8 cellular contexts compared by ENCODE assay signal in the genomic region with DNA sequence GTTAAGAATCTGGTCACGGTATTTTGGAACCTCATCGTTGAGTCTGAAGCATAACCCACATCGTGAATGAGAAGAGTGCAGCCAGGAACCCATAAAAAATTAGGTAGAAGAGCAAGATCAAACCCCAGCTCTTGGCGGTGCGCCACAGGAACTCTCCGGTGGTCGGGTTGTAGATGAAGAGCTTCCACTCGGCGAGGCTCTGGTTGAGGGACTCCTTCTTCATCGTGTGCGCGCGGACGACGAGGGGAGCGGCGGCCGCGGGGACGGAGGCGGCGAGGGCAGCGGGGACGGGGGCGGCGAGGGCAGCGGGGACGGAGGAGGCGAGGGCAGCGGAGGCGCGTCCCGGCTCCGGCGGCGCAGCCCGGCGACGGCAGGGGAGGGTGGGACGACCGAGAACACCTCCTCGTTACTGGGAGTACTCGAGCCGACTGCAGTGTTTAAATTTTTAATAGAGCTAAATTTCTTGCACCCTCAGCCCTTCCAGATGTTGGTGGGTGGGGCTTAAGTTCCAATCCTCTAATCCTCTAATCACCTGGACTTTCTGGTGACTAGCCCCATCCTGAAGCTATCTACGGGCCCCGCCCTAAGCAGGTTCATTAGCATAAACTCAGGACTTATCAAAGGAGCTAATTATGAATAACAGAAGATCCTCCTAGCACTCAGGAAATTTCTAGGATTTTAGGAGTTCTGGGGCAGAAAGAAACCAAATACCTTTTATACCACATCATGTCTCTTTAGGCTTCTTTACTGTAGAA. TPM values are rescaled to one million over a fixed set of nuclear protein-coding genes. Genes with fewer than 3 reads are reported as not detected.
DNase-seq lines count a peak whose midpoint lies in the region; ATAC-seq and TF ChIP-seq lines count a peak whose summit lies in the region.

No MANE protein-coding gene starts in this region.

- H3K9me3 Mint-ChIP-seq in activated CD8-positive, alpha-beta memory T cell treated with anti-CD3 and anti-CD28 coated beads, Interleukin-2, amount 10 ng/mL, durations not matched to agents 7 days and 5 days (ENCODE audit: low read depth), result no peaks in the 10 kb centered on the region

- WGBS in prostate gland, result 3% methylated on average over 45 of the region's 46 CpGs

- no peaks in the 10 kb centered on the region for H3K9me3 ChIP-seq in prostate gland

- peak; percentile 36 to 51 for ATAC-seq in activated CD4-positive, CD25-positive, alpha-beta regulatory T cell treated with anti-CD3 and anti-CD28 coated beads, Interleukin-2, amount 50 U/mL, for 24 hours
- peak; percentile 82 for ATAC-seq in activated CD8-positive, alpha-beta memory T cell treated with anti-CD3 and anti-CD28 coated beads, Interleukin-2, amount 10 ng/mL, durations not matched to agents 7 days and 5 days
- ATAC-seq in GM21526 (IDR thresholded peaks at IDR 0.05; ENCODE audit: low FRiP score, unreplicated experiment) (no peak), HG02642 (IDR thresholded peaks at IDR 0.05; ENCODE audit: poor library complexity, unreplicated experiment) (no peak)

- no peak for TF ChIP-seq CTCF in fibroblast of pulmonary artery (IDR thresholded peaks at IDR 0.05; ENCODE audit: low read length, missing control alignments)
- no peak for TF ChIP-seq CTCF in prostate gland (IDR thresholded peaks at IDR 0.05)

- intact Hi-C loops in prostate gland (cut with DNase I), result no loop called here

- peaks cover 7% of the 10 kb centered on the region for H3K4me1 Mint-ChIP-seq in activated CD8-positive, alpha-beta memory T cell treated with anti-CD3 and anti-CD28 coated beads, Interleukin-2, amount 10 ng/mL, durations not matched to agents 7 days and 5 days

- TF ChIP-seq POLR2A in prostate gland (IDR thresholded peaks at IDR 0.05), result no peak

- CTCF ChIA-PET in activated CD8-positive, alpha-beta memory T cell treated with anti-CD3 and anti-CD28 coated beads, Interleukin-2, amount 10 ng/mL, durations not matched to agents 7 days and 5 days (lab: Charles Lee), result interaction anchor here (0.5 to 0.8 kb wide), 2 partner anchors 28 to 250 kb away, joined by 3 read pairs; no protein-coding TSS in a partner anchor

- H3K27ac ChIP-seq in prostate gland, result no peak overlapping the region

- no peak overlapping the region for H3K27ac Mint-ChIP-seq in activated CD8-positive, alpha-beta memory T cell treated with anti-CD3 and anti-CD28 coated beads, Interleukin-2, amount 10 ng/mL, durations not matched to agents 7 days and 5 days

- H3K36me3 Mint-ChIP-seq in activated CD8-positive, alpha-beta memory T cell treated with anti-CD3 and anti-CD28 coated beads, Interleukin-2, amount 10 ng/mL, durations not matched to agents 7 days and 5 days, result no peaks in the 10 kb centered on the region

- peak overlapping the region; percentile 34 for H3K4me3 ChIP-seq in fibroblast of pulmonary artery (replicated peaks; ENCODE audit: low read depth, low read length)
- H3K4me3 ChIP-seq in prostate gland, result peak overlapping the region; percentile 7 to 29

- peaks cover 40% of the 10 kb centered on the region for H3K27me3 Mint-ChIP-seq in activated CD8-positive, alpha-beta memory T cell treated with anti-CD3 and anti-CD28 coated beads, Interleukin-2, amount 10 ng/mL, durations not matched to agents 7 days and 5 days

- no peaks in the 10 kb centered on the region for H3K27me3 ChIP-seq in prostate gland (replicated peaks; ENCODE audit: insufficient read depth)

- peak overlapping the region; percentile 73 for H3K4me3 Mint-ChIP-seq in activated CD8-positive, alpha-beta memory T cell treated with anti-CD3 and anti-CD28 coated beads, Interleukin-2, amount 10 ng/mL, durations not matched to agents 7 days and 5 days

- H3K36me3 ChIP-seq in prostate gland, result no peaks in the 10 kb centered on the region

- DNase-seq in activated CD4-positive, CD25-positive, alpha-beta regulatory T cell treated with anti-CD3 and anti-CD28 coated beads, Interleukin-2, amount 50 U/mL, for 72 hours, result no peak
- peak; percentile 71 for DNase-seq in activated CD8-positive, alpha-beta memory T cell treated with anti-CD3 and anti-CD28 coated beads, Interleukin-2, amount 10 ng/mL, durations not matched to agents 7 days and 5 days
- no peak for DNase-seq in fibroblast of pulmonary artery (ENCODE audit: low read depth)
- DNase-seq in prostate gland (ENCODE audit: low spot score), result no peak
- no peak for DNase-seq in GM19238 (ENCODE audit: insufficient read length, low spot score)

- no peaks in the 10 kb centered on the region for H3K4me1 ChIP-seq in prostate gland (replicated peaks)

RNA-seq across cellular contexts. Expression of gene PAPOLG, which starts 20.4 kb away (rescaled TPM):
- 10 to 100 TPM; 14.7 to 19.7 TPM for total RNA-seq in activated CD8-positive, alpha-beta memory T cell treated with anti-CD3 and anti-CD28 coated beads, Interleukin-2, amount 10 ng/mL, durations not matched to agents 7 days and 5 days
- total RNA-seq in prostate gland, result 10 to 100 TPM; 12.7 to 18.9 TPM

Comparison
In these comparisons a context has a peak if more than half of its experiments do, and no peak if none do; other contexts are left out.
1. ATAC-seq: peak in activated CD4-positive, CD25-positive, alpha-beta regulatory T cell treated with anti-CD3 and anti-CD28 coated beads, Interleukin-2, amount 50 U/mL, for 24 hours (2 of 2) and activated CD8-positive, alpha-beta memory T cell treated with anti-CD3 and anti-CD28 coated beads, Interleukin-2, amount 10 ng/mL, durations not matched to agents 7 days and 5 days (single experiment); none in GM21526 (single experiment) and HG02642 (single experiment).